Comparison of ENCODE assay signal across 2 cellular contexts in genomic region chr6:11333292-11333849, GRCh38.
TF ChIP-seq lines count a peak whose summit lies in the region.

No MANE protein-coding gene starts in this region.

TF ChIP-seq in GM23338, 12 proteins besides CTCF, POLR2A, EP300 and RAD21 (continued from another document):
- TF ChIP-seq ZNF462 (CRISPR knock-in tag; IDR thresholded peaks at IDR 0.05) (no peak), JUNB (IDR thresholded peaks at IDR 0.05; ENCODE audit: unreplicated experiment) (no peak), EZH2 (IDR thresholded peaks at IDR 0.05; ENCODE audit: low read depth, unreplicated experiment) (no peak), CREB1 (CRISPR knock-in tag; IDR thresholded peaks at IDR 0.05; ENCODE audit: low read depth) (no peak), REST (IDR thresholded peaks at IDR 0.05; ENCODE audit: unreplicated experiment) (no peak), ZNF331 (CRISPR knock-in tag; IDR thresholded peaks at IDR 0.05; ENCODE audit: low read depth) (no peak), STAT1 (IDR thresholded peaks at IDR 0.05; ENCODE audit: unreplicated experiment) (no peak), EZH2phosphoT487 (IDR thresholded peaks at IDR 0.05; ENCODE audit: unreplicated experiment) (no peak)
- TF ChIP-seq, protein P1, sequence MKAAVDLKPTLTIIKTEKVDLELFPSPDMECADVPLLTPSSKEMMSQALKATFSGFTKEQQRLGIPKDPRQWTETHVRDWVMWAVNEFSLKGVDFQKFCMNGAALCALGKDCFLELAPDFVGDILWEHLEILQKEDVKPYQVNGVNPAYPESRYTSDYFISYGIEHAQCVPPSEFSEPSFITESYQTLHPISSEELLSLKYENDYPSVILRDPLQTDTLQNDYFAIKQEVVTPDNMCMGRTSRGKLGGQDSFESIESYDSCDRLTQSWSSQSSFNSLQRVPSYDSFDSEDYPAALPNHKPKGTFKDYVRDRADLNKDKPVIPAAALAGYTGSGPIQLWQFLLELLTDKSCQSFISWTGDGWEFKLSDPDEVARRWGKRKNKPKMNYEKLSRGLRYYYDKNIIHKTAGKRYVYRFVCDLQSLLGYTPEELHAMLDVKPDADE (IDR thresholded peaks at IDR 0.05): no peak

TF ChIP-seq in SK-N-SH, 30 proteins besides CTCF, POLR2A, EP300 and RAD21 (continued from another document):
- TF ChIP-seq MEF2A (IDR thresholded peaks at IDR 0.05; ENCODE audit: borderline replicate concordance, low read depth) (no peak), FOSL2 (IDR thresholded peaks at IDR 0.05; ENCODE audit: borderline replicate concordance, low read depth) (no peak), JUND (IDR thresholded peaks at IDR 0.05) (no peak)
